Comparison of ENCODE assay signal across 1 cellular context in the genomic region with DNA sequence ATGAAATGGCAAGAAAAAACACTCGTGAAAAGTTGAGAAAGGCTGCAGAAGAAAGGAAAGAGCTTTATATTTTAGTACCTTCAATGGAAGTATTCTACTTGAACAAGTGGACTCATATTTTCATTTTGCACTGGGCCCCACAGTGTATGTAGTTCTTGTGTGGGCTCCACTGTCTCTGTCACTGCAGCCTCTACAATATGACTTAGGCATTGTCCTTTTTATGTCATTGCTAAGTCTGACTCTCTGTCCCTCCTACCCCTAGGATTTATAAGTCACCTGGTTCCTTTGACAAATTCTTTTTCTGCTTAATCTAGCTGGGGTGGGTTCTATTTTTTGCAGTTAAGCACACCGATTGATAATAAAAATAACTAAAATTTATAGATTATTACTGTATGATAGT.
TF ChIP-seq lines count a peak whose summit lies in the region.

No MANE protein-coding gene starts in this region.

TF ChIP-seq in K562, 482 proteins besides CTCF, POLR2A, EP300 and RAD21 (continued from another document):
- TF ChIP-seq, protein P1, sequence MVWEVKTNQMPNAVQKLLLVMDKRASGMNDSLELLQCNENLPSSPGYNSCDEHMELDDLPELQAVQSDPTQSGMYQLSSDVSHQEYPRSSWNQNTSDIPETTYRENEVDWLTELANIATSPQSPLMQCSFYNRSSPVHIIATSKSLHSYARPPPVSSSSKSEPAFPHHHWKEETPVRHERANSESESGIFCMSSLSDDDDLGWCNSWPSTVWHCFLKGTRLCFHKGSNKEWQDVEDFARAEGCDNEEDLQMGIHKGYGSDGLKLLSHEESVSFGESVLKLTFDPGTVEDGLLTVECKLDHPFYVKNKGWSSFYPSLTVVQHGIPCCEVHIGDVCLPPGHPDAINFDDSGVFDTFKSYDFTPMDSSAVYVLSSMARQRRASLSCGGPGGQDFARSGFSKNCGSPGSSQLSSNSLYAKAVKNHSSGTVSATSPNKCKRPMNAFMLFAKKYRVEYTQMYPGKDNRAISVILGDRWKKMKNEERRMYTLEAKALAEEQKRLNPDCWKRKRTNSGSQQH (CRISPR knock-in tag; IDR thresholded peaks at IDR 0.05), result 0 out of 2 replicates have a peak, but pooled peaks have one; percentile 21
- TF ChIP-seq, protein P2, sequence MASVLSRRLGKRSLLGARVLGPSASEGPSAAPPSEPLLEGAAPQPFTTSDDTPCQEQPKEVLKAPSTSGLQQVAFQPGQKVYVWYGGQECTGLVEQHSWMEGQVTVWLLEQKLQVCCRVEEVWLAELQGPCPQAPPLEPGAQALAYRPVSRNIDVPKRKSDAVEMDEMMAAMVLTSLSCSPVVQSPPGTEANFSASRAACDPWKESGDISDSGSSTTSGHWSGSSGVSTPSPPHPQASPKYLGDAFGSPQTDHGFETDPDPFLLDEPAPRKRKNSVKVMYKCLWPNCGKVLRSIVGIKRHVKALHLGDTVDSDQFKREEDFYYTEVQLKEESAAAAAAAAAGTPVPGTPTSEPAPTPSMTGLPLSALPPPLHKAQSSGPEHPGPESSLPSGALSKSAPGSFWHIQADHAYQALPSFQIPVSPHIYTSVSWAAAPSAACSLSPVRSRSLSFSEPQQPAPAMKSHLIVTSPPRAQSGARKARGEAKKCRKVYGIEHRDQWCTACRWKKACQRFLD (CRISPR knock-in tag; IDR thresholded peaks at IDR 0.05), result peak; percentile 13; the same call in 1 of the 2 replicates
- TF ChIP-seq HDAC1 (IDR thresholded peaks at IDR 0.05) (no peak), DMBX1 (CRISPR knock-in tag; IDR thresholded peaks at IDR 0.05; ENCODE audit: borderline replicate concordance) (peak; percentile 79; the same call in 1 of the 2 replicates), BDP1 (IDR thresholded peaks at IDR 0.05; ENCODE audit: insufficient read depth, insufficient read length) (no peak), ELF4 (CRISPR knock-in tag; IDR thresholded peaks at IDR 0.05) (0 out of 2 replicates have a peak, but pooled peaks have one; percentile 38), RBFOX2 (IDR thresholded peaks at IDR 0.05; ENCODE audit: low read depth, low read length) (peak; percentile 36; the same call in 1 of the 2 replicates), KLF6 (CRISPR knock-in tag; IDR thresholded peaks at IDR 0.05; ENCODE audit: borderline replicate concordance) (peak; percentile 52; the same call in 1 of the 2 replicates), PHB (CRISPR knock-in tag; IDR thresholded peaks at IDR 0.05) (no peak), ZNF3 (CRISPR knock-in tag; IDR thresholded peaks at IDR 0.05) (no peak), ZNF79 (CRISPR knock-in tag; IDR thresholded peaks at IDR 0.05; ENCODE audit: low read depth) (no peak), GABPB2 (CRISPR knock-in tag; conservative IDR thresholded peaks at IDR 0.05) (no peak), ZNF165 (CRISPR knock-in tag; IDR thresholded peaks at IDR 0.05; ENCODE audit: borderline replicate concordance) (no peak), SAP30 (IDR thresholded peaks at IDR 0.05; ENCODE audit: borderline replicate concordance, insufficient read depth, low read depth, low read length, poor library complexity, severe bottlenecking) (no peak), HDGF (IDR thresholded peaks at IDR 0.05) (no peak), PTTG1 (tag; IDR thresholded peaks at IDR 0.05; ENCODE audit: low read depth) (peak; percentile 54; the same call in 1 of the 2 replicates), GTF2E2 (tag; IDR thresholded peaks at IDR 0.05) (peak; percentile 65; the same call in 1 of the 2 replicates), ZNF311 (CRISPR knock-in tag; IDR thresholded peaks at IDR 0.05) (peak; percentile 21; the same call in 1 of the 2 replicates), TCFL5 (CRISPR knock-in tag; conservative IDR thresholded peaks at IDR 0.05) (peak; percentile 73; the same call in 1 of the 2 replicates), MCM2 (IDR thresholded peaks at IDR 0.05; ENCODE audit: low read depth) (no peak), ZNF174 (CRISPR knock-in tag; IDR thresholded peaks at IDR 0.05) (no peak), SMC3 (conservative IDR thresholded peaks at IDR 0.05; ENCODE audit: insufficient read depth, low read depth, low read length) (no peak), ZNF644 (tag; IDR thresholded peaks at IDR 0.05; ENCODE audit: low read depth) (peak; percentile 55; the same call in 1 of the 2 replicates), EZH2 (IDR thresholded peaks at IDR 0.05; ENCODE audit: borderline replicate concordance, low read depth, low read length) (no peak), PURB (CRISPR knock-in tag; IDR thresholded peaks at IDR 0.05; ENCODE audit: low read depth) (no peak), GTF2A2 (tag; IDR thresholded peaks at IDR 0.05) (no peak), BCOR (IDR thresholded peaks at IDR 0.05) (no peak), ZNF583 (CRISPR knock-in tag; IDR thresholded peaks at IDR 0.05) (0 out of 2 replicates have a peak, but pooled peaks have one; percentile 42), MAFK (IDR thresholded peaks at IDR 0.05; ENCODE audit: low read length) (no peak), SIRT6 (IDR thresholded peaks at IDR 0.05; ENCODE audit: low read depth, low read length) (no peak)
- TF ChIP-seq, protein P3, sequence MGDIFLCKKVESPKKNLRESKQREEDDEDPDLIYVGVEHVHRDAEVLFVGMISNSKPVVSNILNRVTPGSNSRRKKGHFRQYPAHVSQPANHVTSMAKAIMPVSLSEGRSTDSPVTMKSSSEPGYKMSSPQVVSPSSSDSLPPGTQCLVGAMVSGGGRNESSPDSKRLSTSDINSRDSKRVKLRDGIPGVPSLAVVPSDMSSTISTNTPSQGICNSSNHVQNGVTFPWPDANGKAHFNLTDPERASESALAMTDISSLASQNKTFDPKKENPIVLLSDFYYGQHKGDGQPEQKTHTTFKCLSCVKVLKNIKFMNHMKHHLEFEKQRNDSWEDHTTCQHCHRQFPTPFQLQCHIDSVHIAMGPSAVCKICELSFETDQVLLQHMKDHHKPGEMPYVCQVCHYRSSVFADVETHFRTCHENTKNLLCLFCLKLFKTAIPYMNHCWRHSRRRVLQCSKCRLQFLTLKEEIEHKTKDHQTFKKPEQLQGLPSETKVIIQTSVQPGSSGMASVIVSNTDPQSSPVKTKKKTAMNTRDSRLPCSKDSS (IDR thresholded peaks at IDR 0.05; ENCODE audit: low read depth, partially characterized antibody), result no peak
- TF ChIP-seq, protein P4, sequence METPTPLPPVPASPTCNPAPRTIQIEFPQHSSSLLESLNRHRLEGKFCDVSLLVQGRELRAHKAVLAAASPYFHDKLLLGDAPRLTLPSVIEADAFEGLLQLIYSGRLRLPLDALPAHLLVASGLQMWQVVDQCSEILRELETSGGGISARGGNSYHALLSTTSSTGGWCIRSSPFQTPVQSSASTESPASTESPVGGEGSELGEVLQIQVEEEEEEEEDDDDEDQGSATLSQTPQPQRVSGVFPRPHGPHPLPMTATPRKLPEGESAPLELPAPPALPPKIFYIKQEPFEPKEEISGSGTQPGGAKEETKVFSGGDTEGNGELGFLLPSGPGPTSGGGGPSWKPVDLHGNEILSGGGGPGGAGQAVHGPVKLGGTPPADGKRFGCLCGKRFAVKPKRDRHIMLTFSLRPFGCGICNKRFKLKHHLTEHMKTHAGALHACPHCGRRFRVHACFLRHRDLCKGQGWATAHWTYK (CRISPR knock-in tag; IDR thresholded peaks at IDR 0.05), result 0 out of 2 replicates have a peak, but pooled peaks have one; percentile 23
- TF ChIP-seq, protein P5, sequence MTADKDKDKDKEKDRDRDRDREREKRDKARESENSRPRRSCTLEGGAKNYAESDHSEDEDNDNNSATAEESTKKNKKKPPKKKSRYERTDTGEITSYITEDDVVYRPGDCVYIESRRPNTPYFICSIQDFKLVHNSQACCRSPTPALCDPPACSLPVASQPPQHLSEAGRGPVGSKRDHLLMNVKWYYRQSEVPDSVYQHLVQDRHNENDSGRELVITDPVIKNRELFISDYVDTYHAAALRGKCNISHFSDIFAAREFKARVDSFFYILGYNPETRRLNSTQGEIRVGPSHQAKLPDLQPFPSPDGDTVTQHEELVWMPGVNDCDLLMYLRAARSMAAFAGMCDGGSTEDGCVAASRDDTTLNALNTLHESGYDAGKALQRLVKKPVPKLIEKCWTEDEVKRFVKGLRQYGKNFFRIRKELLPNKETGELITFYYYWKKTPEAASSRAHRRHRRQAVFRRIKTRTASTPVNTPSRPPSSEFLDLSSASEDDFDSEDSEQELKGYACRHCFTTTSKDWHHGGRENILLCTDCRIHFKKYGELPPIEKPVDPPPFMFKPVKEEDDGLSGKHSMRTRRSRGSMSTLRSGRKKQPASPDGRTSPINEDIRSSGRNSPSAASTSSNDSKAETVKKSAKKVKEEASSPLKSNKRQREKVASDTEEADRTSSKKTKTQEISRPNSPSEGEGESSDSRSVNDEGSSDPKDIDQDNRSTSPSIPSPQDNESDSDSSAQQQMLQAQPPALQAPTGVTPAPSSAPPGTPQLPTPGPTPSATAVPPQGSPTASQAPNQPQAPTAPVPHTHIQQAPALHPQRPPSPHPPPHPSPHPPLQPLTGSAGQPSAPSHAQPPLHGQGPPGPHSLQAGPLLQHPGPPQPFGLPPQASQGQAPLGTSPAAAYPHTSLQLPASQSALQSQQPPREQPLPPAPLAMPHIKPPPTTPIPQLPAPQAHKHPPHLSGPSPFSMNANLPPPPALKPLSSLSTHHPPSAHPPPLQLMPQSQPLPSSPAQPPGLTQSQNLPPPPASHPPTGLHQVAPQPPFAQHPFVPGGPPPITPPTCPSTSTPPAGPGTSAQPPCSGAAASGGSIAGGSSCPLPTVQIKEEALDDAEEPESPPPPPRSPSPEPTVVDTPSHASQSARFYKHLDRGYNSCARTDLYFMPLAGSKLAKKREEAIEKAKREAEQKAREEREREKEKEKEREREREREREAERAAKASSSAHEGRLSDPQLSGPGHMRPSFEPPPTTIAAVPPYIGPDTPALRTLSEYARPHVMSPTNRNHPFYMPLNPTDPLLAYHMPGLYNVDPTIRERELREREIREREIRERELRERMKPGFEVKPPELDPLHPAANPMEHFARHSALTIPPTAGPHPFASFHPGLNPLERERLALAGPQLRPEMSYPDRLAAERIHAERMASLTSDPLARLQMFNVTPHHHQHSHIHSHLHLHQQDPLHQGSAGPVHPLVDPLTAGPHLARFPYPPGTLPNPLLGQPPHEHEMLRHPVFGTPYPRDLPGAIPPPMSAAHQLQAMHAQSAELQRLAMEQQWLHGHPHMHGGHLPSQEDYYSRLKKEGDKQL (CRISPR knock-in tag; IDR thresholded peaks at IDR 0.05; ENCODE audit: borderline replicate concordance), result no peak
- TF ChIP-seq, protein P6, sequence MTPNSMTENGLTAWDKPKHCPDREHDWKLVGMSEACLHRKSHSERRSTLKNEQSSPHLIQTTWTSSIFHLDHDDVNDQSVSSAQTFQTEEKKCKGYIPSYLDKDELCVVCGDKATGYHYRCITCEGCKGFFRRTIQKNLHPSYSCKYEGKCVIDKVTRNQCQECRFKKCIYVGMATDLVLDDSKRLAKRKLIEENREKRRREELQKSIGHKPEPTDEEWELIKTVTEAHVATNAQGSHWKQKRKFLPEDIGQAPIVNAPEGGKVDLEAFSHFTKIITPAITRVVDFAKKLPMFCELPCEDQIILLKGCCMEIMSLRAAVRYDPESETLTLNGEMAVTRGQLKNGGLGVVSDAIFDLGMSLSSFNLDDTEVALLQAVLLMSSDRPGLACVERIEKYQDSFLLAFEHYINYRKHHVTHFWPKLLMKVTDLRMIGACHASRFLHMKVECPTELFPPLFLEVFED (CRISPR knock-in tag; conservative IDR thresholded peaks at IDR 0.05), result no peak
- TF ChIP-seq, protein P7, sequence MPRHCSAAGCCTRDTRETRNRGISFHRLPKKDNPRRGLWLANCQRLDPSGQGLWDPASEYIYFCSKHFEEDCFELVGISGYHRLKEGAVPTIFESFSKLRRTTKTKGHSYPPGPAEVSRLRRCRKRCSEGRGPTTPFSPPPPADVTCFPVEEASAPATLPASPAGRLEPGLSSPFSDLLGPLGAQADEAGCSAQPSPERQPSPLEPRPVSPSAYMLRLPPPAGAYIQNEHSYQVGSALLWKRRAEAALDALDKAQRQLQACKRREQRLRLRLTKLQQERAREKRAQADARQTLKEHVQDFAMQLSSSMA (CRISPR knock-in tag; IDR thresholded peaks at IDR 0.05), result no peak
- TF ChIP-seq, protein P8, sequence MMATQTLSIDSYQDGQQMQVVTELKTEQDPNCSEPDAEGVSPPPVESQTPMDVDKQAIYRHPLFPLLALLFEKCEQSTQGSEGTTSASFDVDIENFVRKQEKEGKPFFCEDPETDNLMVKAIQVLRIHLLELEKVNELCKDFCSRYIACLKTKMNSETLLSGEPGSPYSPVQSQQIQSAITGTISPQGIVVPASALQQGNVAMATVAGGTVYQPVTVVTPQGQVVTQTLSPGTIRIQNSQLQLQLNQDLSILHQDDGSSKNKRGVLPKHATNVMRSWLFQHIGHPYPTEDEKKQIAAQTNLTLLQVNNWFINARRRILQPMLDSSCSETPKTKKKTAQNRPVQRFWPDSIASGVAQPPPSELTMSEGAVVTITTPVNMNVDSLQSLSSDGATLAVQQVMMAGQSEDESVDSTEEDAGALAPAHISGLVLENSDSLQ (IDR thresholded peaks at IDR 0.05), result 0 out of 2 replicates have a peak, but pooled peaks have one; percentile 5
- TF ChIP-seq, protein P9, sequence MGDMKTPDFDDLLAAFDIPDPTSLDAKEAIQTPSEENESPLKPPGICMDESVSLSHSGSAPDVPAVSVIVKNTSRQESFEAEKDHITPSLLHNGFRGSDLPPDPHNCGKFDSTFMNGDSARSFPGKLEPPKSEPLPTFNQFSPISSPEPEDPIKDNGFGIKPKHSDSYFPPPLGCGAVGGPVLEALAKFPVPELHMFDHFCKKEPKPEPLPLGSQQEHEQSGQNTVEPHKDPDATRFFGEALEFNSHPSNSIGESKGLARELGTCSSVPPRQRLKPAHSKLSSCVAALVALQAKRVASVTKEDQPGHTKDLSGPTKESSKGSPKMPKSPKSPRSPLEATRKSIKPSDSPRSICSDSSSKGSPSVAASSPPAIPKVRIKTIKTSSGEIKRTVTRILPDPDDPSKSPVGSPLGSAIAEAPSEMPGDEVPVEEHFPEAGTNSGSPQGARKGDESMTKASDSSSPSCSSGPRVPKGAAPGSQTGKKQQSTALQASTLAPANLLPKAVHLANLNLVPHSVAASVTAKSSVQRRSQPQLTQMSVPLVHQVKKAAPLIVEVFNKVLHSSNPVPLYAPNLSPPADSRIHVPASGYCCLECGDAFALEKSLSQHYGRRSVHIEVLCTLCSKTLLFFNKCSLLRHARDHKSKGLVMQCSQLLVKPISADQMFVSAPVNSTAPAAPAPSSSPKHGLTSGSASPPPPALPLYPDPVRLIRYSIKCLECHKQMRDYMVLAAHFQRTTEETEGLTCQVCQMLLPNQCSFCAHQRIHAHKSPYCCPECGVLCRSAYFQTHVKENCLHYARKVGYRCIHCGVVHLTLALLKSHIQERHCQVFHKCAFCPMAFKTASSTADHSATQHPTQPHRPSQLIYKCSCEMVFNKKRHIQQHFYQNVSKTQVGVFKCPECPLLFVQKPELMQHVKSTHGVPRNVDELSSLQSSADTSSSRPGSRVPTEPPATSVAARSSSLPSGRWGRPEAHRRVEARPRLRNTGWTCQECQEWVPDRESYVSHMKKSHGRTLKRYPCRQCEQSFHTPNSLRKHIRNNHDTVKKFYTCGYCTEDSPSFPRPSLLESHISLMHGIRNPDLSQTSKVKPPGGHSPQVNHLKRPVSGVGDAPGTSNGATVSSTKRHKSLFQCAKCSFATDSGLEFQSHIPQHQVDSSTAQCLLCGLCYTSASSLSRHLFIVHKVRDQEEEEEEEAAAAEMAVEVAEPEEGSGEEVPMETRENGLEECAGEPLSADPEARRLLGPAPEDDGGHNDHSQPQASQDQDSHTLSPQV (IDR thresholded peaks at IDR 0.05), result no peak
- TF ChIP-seq, protein P10, sequence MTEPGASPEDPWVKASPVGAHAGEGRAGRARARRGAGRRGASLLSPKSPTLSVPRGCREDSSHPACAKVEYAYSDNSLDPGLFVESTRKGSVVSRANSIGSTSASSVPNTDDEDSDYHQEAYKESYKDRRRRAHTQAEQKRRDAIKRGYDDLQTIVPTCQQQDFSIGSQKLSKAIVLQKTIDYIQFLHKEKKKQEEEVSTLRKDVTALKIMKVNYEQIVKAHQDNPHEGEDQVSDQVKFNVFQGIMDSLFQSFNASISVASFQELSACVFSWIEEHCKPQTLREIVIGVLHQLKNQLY (CRISPR knock-in tag; conservative IDR thresholded peaks at IDR 0.05), result no peak
TF ChIP-seq in K562: peak in this region for 15.
